Comparison of ENCODE assay signal across 30 cellular contexts in the genomic region with DNA sequence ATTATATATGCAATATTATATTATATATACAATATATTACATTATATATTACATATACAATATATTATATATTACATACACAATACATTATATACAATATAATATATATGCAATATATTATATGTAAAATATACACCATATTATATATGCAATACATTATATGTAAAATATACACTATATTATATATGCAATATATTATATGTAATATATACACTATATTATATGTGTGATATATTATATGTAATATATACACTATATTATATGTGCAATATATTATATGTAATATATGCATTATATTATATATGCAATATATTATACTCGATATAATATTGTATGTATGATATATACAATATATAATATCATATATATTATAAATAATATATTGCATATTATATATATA.
"Had no signal": no experiment of that assay in that cellular context is flagged by ENCODE, and none has a peak within 500 bp of the region (broad histone marks: within the 10 kb centered on the region; RNA-seq: fewer than 3 reads in every experiment).

No MANE protein-coding gene starts in this region.

- H3K27ac ChIP-seq: neutrophil, parathyroid adenoma, psoas muscle, right lobe of liver, sigmoid colon, suprapubic skin, testis, tibial artery, transverse colon, upper lobe of right lung, uterus had no signal

- H3K36me3 ChIP-seq: neutrophil, right lobe of liver, sigmoid colon, suprapubic skin, tibial artery, transverse colon, upper lobe of right lung, uterus had no signal

- H3K9ac ChIP-seq: parathyroid adenoma had no signal

- H3K4me1 ChIP-seq: parathyroid adenoma, psoas muscle, right lobe of liver, sigmoid colon, suprapubic skin, testis, tibial artery, transverse colon, upper lobe of right lung, uterus had no signal

- H3K4me3 Mint-ChIP-seq: naive thymus-derived CD8-positive, alpha-beta T cell; natural killer cell treated with Interleukin-12 subunit alpha and Interleukin-12 subunit beta and Interleukin-15 and Interleukin-18, amount 100 ng/mL, for 72 hours; nephron progenitor cell; neural crest cell; stimulated activated effector memory CD8-positive, alpha-beta T cell treated with anti-CD3 and anti-CD28 coated beads, Interleukin-12 subunit alpha, Interleukin-12 subunit beta, amount 100 ng/mL, for 72 hours; stimulated activated naive B cell treated with anti-CD40 and anti-IgM and Interleukin-4, amounts not matched to agents 10 μg/mL and 1 μg/mL and 100 μg/mL, for 72 hours; stimulated activated naive CD8-positive, alpha-beta T cell treated with anti-CD3 and anti-CD28 coated beads, Interleukin-15, amount 100 ng/mL, for 72 hours; type B pancreatic cell had no signal

- H3K4me1 Mint-ChIP-seq: naive thymus-derived CD8-positive, alpha-beta T cell; stimulated activated effector memory CD8-positive, alpha-beta T cell treated with anti-CD3 and anti-CD28 coated beads, Interleukin-12 subunit alpha, Interleukin-12 subunit beta, amount 100 ng/mL, for 72 hours; stimulated activated naive B cell treated with anti-CD40 and anti-IgM and Interleukin-4, amounts not matched to agents 10 μg/mL and 1 μg/mL and 100 μg/mL, for 72 hours; stimulated activated naive CD8-positive, alpha-beta T cell treated with anti-CD3 and anti-CD28 coated beads, Interleukin-15, amount 100 ng/mL, for 72 hours had no signal

- H3K27ac Mint-ChIP-seq: naive thymus-derived CD8-positive, alpha-beta T cell; natural killer cell treated with Interleukin-12 subunit alpha and Interleukin-12 subunit beta and Interleukin-15 and Interleukin-18, amount 100 ng/mL, for 72 hours; nephron progenitor cell; progenitor cell of endocrine pancreas; stimulated activated effector memory CD8-positive, alpha-beta T cell treated with anti-CD3 and anti-CD28 coated beads, Interleukin-12 subunit alpha, Interleukin-12 subunit beta, amount 100 ng/mL, for 72 hours; stimulated activated naive B cell treated with anti-CD40 and anti-IgM and Interleukin-4, amounts not matched to agents 10 μg/mL and 1 μg/mL and 100 μg/mL, for 72 hours; stimulated activated naive CD8-positive, alpha-beta T cell treated with anti-CD3 and anti-CD28 coated beads, Interleukin-15, amount 100 ng/mL, for 72 hours; type B pancreatic cell had no signal

- H3K9me3 ChIP-seq: neutrophil, psoas muscle, right lobe of liver, sigmoid colon, suprapubic skin, testis, tibial artery, transverse colon, upper lobe of right lung, uterus had no signal

- H3K9me3 Mint-ChIP-seq: natural killer cell treated with Interleukin-12 subunit alpha and Interleukin-12 subunit beta and Interleukin-15 and Interleukin-18, amount 100 ng/mL, for 72 hours; nephron progenitor cell; neural crest cell; stimulated activated effector memory CD8-positive, alpha-beta T cell treated with anti-CD3 and anti-CD28 coated beads, Interleukin-12 subunit alpha, Interleukin-12 subunit beta, amount 100 ng/mL, for 72 hours; stimulated activated naive CD8-positive, alpha-beta T cell treated with anti-CD3 and anti-CD28 coated beads, Interleukin-15, amount 100 ng/mL, for 72 hours; type B pancreatic cell had no signal

- H3K27me3 Mint-ChIP-seq: naive thymus-derived CD8-positive, alpha-beta T cell; progenitor cell of endocrine pancreas; stimulated activated naive B cell treated with anti-CD40 and anti-IgM and Interleukin-4, amounts not matched to agents 10 μg/mL and 1 μg/mL and 100 μg/mL, for 72 hours; stimulated activated naive CD8-positive, alpha-beta T cell treated with anti-CD3 and anti-CD28 coated beads, Interleukin-15, amount 100 ng/mL, for 72 hours; type B pancreatic cell had no signal

- H3K36me3 Mint-ChIP-seq: naive thymus-derived CD8-positive, alpha-beta T cell; natural killer cell treated with Interleukin-12 subunit alpha and Interleukin-12 subunit beta and Interleukin-15 and Interleukin-18, amount 100 ng/mL, for 72 hours; stimulated activated effector memory CD8-positive, alpha-beta T cell treated with anti-CD3 and anti-CD28 coated beads, Interleukin-12 subunit alpha, Interleukin-12 subunit beta, amount 100 ng/mL, for 72 hours; stimulated activated naive B cell treated with anti-CD40 and anti-IgM and Interleukin-4, amounts not matched to agents 10 μg/mL and 1 μg/mL and 100 μg/mL, for 72 hours; type B pancreatic cell had no signal

- ATAC-seq: naive thymus-derived CD8-positive, alpha-beta T cell; natural killer cell treated with Interleukin-12 subunit alpha and Interleukin-12 subunit beta and Interleukin-15 and Interleukin-18, amount 100 ng/mL, for 72 hours; psoas muscle; right cardiac atrium; right lobe of liver; stimulated activated effector memory CD8-positive, alpha-beta T cell treated with anti-CD3 and anti-CD28 coated beads, Interleukin-12 subunit alpha, Interleukin-12 subunit beta, amount 100 ng/mL, for 72 hours; stimulated activated naive B cell treated with anti-CD40 and anti-IgM and Interleukin-4, amounts not matched to agents 10 μg/mL and 1 μg/mL and 100 μg/mL, for 72 hours; stimulated activated naive CD8-positive, alpha-beta T cell treated with anti-CD3 and anti-CD28 coated beads, Interleukin-15, amount 100 ng/mL, for 72 hours; upper lobe of right lung had no signal

- H3K4me3 ChIP-seq: psoas muscle, right lobe of liver, sigmoid colon, suprapubic skin, testis, tibial artery, transverse colon, upper lobe of right lung, uterus had no signal

- DNase-seq: naive thymus-derived CD8-positive, alpha-beta T cell; nephron progenitor cell; nucleus accumbens; posterior cingulate gyrus; psoas muscle; right cardiac atrium; right lobe of liver; sigmoid colon; small intestine; stimulated activated CD4-positive, alpha-beta T cell treated with anti-CD3 and anti-CD28 coated beads, Interleukin-15, amount 100 ng/mL, for 24 hours; stimulated activated CD4-positive, alpha-beta T cell treated with anti-CD3 and anti-CD28 coated beads, Interleukin-2, amount 100 ng/mL, for 24 hours; stimulated activated CD4-positive, alpha-beta T cell treated with anti-CD3 and anti-CD28 coated beads, Interleukin-2, amount 100 ng/mL, for 48 hours; stimulated activated CD4-positive, alpha-beta T cell treated with anti-CD3 and anti-CD28 coated beads, Interleukin-4, amount 100 ng/mL, for 24 hours; stimulated activated naive B cell treated with anti-CD40 and anti-IgM and Interleukin-4, amounts not matched to agents 10 μg/mL and 1 μg/mL and 100 μg/mL, for 72 hours; stimulated activated naive CD4-positive, alpha-beta T cell treated with Interleukin-2 at 50 U/mL for 16 hours; stimulated activated naive CD8-positive, alpha-beta T cell treated with anti-CD3 and anti-CD28 coated beads, Interleukin-15, amount 100 ng/mL, for 72 hours; substantia nigra; testis; tibial artery; transverse colon; upper lobe of right lung; uterus had no signal
